ENCODE assay signal across 1 cellular context in the genomic region with DNA sequence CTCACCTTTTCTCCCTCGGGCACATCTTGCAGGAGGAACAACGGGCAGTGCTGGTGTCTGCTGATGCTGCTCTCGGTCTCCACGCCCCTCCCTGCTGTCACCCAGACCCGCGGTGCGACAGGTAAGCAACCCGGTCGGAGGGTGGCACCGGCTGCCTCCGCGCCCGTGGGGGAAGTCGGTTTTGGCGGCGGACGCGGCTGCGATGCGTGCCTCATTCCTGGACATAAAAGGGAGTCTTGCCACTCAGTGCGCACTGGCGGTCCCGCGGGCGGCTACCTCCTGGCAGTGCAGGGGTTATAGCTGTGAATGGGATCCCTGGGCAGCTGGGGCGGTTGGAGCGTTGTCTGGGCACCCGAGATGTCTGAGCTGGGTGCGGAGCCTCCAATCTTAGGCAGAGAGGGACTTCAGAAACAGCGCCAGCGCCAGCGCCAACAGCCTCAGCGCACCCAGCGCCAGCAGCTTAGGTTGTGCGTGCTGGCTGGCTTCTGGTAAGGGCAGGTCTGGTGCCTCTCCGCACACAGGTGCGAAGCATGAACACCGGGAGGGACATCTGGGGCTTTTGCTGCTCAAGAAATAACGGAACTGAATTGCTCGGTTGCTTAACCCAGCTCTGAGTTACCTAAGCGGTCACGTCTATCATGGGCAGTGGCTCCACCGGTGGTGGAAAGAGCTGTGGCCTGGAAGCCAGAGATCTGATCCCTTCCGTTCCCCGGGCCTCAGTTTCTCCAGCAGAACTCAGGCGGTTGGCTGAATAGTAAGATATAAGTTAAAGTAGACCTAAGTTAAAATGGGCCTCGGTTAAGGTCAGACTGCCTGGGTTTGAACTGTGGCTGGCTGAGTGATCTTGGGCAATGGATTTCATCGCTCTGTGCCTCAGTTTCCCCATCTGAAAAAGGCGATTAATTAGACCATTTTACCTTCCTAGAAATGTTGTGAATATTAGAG.
TF ChIP-seq lines count a peak whose summit lies in the region.

No MANE protein-coding gene starts in this region.

TF ChIP-seq in H1, 55 proteins besides CTCF, POLR2A, EP300 and RAD21:
- TF ChIP-seq RBBP5 (IDR thresholded peaks at IDR 0.05; ENCODE audit: borderline replicate concordance, low read depth, low read length) (0 out of 2 replicates have a peak, but pooled peaks have one; percentile 17), NRF1 (IDR thresholded peaks at IDR 0.05; ENCODE audit: low read depth, low read length) (no peak), TAF7 (optimal IDR thresholded peaks at IDR 0.05; ENCODE audit: borderline replicate concordance, low read depth, low read length) (no peak), GTF2F1 (IDR thresholded peaks at IDR 0.05; ENCODE audit: borderline replicate concordance, low read depth, low read length) (no peak), GABPA (IDR thresholded peaks at IDR 0.05; ENCODE audit: borderline replicate concordance, insufficient read depth, low read length) (no peak), POLR2AphosphoS5 (IDR thresholded peaks at IDR 0.05; ENCODE audit: low read depth, low read length) (no peak), RNF2 (IDR thresholded peaks at IDR 0.05; ENCODE audit: borderline replicate concordance, low read depth, low read length, missing control alignments, poor library complexity, severe bottlenecking) (no peak), HDAC6 (IDR thresholded peaks at IDR 0.05; ENCODE audit: low read depth, low read length) (no peak), TAF1 (IDR thresholded peaks at IDR 0.05; ENCODE audit: low read depth, low read length) (no peak), BCL11A (IDR thresholded peaks at IDR 0.05; ENCODE audit: low read depth in 2 of 2, low read length in 2 of 2) (no peak), RXRA (IDR thresholded peaks at IDR 0.05; ENCODE audit: insufficient read depth, low read depth, low read length) (no peak), FOSL1 (IDR thresholded peaks at IDR 0.05; ENCODE audit: insufficient read depth, low read depth, low read length) (no peak), BACH1 (IDR thresholded peaks at IDR 0.05; ENCODE audit: low read length) (no peak), TBP (IDR thresholded peaks at IDR 0.05; ENCODE audit: low read depth, low read length) (no peak), EGR1 (IDR thresholded peaks at IDR 0.05; ENCODE audit: borderline replicate concordance, low read depth, low read length) (no peak), KDM4A (IDR thresholded peaks at IDR 0.05; ENCODE audit: low read depth, low read length, severe bottlenecking) (peak; percentile 97), CHD2 (IDR thresholded peaks at IDR 0.05; ENCODE audit: low read length) (no peak), SUZ12 (IDR thresholded peaks at IDR 0.05; ENCODE audit: low read length) (peak; percentile 98), KDM5A (IDR thresholded peaks at IDR 0.05; ENCODE audit: low read length) (no peak), YY1 (IDR thresholded peaks at IDR 0.05; ENCODE audit: low read depth, low read length) (no peak), MAFK (IDR thresholded peaks at IDR 0.05; ENCODE audit: low read depth, low read length) (no peak), RFX5 (IDR thresholded peaks at IDR 0.05; ENCODE audit: borderline replicate concordance, low read depth, low read length) (no peak), SP4 (IDR thresholded peaks at IDR 0.05; ENCODE audit: low read length) (no peak), ZNF274 (IDR thresholded peaks at IDR 0.05; ENCODE audit: borderline replicate concordance, extremely low read depth, low read length) (no peak), KDM1A (IDR thresholded peaks at IDR 0.05; ENCODE audit: borderline replicate concordance, low read length) (no peak), SIN3A (conservative IDR thresholded peaks at IDR 0.05 in 1 of 2, IDR thresholded peaks at IDR 0.05 in 1 of 2; ENCODE audit: low read depth in 1 of 2, low read length in 2 of 2) (no peak), CBX5 (IDR thresholded peaks at IDR 0.05; ENCODE audit: low read depth, low read length) (no peak), SIX5 (IDR thresholded peaks at IDR 0.05; ENCODE audit: low read depth, low read length) (no peak), HDAC2 (IDR thresholded peaks at IDR 0.05; ENCODE audit: borderline replicate concordance in 1 of 2, low read depth in 2 of 2, low read length in 2 of 2) (no peak), CTBP2 (IDR thresholded peaks at IDR 0.05; ENCODE audit: borderline replicate concordance, insufficient read depth, insufficient read length, low read length) (no peak), CREB1 (IDR thresholded peaks at IDR 0.05) (no peak), TEAD4 (IDR thresholded peaks at IDR 0.05; ENCODE audit: low read depth, low read length) (no peak), TCF12 (IDR thresholded peaks at IDR 0.05; ENCODE audit: low read depth, low read length) (no peak), POU5F1 (IDR thresholded peaks at IDR 0.05; ENCODE audit: low read depth, low read length) (no peak), BRCA1 (IDR thresholded peaks at IDR 0.05; ENCODE audit: low read depth, low read length) (no peak), EZH2 (IDR thresholded peaks at IDR 0.05; ENCODE audit: low read depth, low read length, severe bottlenecking) (peak; percentile 91), SP1 (IDR thresholded peaks at IDR 0.05; ENCODE audit: low read depth, low read length) (no peak), SAP30 (IDR thresholded peaks at IDR 0.05; ENCODE audit: insufficient read depth, insufficient replicate concordance, low read length) (no peak), CBX8 (IDR thresholded peaks at IDR 0.05; ENCODE audit: borderline replicate concordance, low read depth, low read length) (no peak), ASH2L (IDR thresholded peaks at IDR 0.05; ENCODE audit: low read length) (no peak), SP2 (IDR thresholded peaks at IDR 0.05; ENCODE audit: low read length) (no peak), NANOG (IDR thresholded peaks at IDR 0.05; ENCODE audit: insufficient read depth, low read depth, low read length, poor library complexity, severe bottlenecking) (no peak)
- TF ChIP-seq, protein P1, sequence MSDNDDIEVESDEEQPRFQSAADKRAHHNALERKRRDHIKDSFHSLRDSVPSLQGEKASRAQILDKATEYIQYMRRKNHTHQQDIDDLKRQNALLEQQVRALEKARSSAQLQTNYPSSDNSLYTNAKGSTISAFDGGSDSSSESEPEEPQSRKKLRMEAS (IDR thresholded peaks at IDR 0.05): peak; percentile 86
- TF ChIP-seq, protein P2, sequence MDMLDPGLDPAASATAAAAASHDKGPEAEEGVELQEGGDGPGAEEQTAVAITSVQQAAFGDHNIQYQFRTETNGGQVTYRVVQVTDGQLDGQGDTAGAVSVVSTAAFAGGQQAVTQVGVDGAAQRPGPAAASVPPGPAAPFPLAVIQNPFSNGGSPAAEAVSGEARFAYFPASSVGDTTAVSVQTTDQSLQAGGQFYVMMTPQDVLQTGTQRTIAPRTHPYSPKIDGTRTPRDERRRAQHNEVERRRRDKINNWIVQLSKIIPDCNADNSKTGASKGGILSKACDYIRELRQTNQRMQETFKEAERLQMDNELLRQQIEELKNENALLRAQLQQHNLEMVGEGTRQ (IDR thresholded peaks at IDR 0.05; ENCODE audit: low read length): no peak
- TF ChIP-seq, protein P3, sequence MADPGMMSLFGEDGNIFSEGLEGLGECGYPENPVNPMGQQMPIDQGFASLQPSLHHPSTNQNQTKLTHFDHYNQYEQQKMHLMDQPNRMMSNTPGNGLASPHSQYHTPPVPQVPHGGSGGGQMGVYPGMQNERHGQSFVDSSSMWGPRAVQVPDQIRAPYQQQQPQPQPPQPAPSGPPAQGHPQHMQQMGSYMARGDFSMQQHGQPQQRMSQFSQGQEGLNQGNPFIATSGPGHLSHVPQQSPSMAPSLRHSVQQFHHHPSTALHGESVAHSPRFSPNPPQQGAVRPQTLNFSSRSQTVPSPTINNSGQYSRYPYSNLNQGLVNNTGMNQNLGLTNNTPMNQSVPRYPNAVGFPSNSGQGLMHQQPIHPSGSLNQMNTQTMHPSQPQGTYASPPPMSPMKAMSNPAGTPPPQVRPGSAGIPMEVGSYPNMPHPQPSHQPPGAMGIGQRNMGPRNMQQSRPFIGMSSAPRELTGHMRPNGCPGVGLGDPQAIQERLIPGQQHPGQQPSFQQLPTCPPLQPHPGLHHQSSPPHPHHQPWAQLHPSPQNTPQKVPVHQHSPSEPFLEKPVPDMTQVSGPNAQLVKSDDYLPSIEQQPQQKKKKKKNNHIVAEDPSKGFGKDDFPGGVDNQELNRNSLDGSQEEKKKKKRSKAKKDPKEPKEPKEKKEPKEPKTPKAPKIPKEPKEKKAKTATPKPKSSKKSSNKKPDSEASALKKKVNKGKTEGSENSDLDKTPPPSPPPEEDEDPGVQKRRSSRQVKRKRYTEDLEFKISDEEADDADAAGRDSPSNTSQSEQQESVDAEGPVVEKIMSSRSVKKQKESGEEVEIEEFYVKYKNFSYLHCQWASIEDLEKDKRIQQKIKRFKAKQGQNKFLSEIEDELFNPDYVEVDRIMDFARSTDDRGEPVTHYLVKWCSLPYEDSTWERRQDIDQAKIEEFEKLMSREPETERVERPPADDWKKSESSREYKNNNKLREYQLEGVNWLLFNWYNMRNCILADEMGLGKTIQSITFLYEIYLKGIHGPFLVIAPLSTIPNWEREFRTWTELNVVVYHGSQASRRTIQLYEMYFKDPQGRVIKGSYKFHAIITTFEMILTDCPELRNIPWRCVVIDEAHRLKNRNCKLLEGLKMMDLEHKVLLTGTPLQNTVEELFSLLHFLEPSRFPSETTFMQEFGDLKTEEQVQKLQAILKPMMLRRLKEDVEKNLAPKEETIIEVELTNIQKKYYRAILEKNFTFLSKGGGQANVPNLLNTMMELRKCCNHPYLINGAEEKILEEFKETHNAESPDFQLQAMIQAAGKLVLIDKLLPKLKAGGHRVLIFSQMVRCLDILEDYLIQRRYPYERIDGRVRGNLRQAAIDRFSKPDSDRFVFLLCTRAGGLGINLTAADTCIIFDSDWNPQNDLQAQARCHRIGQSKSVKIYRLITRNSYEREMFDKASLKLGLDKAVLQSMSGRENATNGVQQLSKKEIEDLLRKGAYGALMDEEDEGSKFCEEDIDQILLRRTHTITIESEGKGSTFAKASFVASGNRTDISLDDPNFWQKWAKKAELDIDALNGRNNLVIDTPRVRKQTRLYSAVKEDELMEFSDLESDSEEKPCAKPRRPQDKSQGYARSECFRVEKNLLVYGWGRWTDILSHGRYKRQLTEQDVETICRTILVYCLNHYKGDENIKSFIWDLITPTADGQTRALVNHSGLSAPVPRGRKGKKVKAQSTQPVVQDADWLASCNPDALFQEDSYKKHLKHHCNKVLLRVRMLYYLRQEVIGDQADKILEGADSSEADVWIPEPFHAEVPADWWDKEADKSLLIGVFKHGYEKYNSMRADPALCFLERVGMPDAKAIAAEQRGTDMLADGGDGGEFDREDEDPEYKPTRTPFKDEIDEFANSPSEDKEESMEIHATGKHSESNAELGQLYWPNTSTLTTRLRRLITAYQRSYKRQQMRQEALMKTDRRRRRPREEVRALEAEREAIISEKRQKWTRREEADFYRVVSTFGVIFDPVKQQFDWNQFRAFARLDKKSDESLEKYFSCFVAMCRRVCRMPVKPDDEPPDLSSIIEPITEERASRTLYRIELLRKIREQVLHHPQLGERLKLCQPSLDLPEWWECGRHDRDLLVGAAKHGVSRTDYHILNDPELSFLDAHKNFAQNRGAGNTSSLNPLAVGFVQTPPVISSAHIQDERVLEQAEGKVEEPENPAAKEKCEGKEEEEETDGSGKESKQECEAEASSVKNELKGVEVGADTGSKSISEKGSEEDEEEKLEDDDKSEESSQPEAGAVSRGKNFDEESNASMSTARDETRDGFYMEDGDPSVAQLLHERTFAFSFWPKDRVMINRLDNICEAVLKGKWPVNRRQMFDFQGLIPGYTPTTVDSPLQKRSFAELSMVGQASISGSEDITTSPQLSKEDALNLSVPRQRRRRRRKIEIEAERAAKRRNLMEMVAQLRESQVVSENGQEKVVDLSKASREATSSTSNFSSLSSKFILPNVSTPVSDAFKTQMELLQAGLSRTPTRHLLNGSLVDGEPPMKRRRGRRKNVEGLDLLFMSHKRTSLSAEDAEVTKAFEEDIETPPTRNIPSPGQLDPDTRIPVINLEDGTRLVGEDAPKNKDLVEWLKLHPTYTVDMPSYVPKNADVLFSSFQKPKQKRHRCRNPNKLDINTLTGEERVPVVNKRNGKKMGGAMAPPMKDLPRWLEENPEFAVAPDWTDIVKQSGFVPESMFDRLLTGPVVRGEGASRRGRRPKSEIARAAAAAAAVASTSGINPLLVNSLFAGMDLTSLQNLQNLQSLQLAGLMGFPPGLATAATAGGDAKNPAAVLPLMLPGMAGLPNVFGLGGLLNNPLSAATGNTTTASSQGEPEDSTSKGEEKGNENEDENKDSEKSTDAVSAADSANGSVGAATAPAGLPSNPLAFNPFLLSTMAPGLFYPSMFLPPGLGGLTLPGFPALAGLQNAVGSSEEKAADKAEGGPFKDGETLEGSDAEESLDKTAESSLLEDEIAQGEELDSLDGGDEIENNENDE (IDR thresholded peaks at IDR 0.05; ENCODE audit: insufficient replicate concordance, low read length): no peak
- TF ChIP-seq, protein P4, sequence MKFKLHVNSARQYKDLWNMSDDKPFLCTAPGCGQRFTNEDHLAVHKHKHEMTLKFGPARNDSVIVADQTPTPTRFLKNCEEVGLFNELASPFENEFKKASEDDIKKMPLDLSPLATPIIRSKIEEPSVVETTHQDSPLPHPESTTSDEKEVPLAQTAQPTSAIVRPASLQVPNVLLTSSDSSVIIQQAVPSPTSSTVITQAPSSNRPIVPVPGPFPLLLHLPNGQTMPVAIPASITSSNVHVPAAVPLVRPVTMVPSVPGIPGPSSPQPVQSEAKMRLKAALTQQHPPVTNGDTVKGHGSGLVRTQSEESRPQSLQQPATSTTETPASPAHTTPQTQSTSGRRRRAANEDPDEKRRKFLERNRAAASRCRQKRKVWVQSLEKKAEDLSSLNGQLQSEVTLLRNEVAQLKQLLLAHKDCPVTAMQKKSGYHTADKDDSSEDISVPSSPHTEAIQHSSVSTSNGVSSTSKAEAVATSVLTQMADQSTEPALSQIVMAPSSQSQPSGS (IDR thresholded peaks at IDR 0.05; ENCODE audit: low read length): no peak
- TF ChIP-seq, protein P5, sequence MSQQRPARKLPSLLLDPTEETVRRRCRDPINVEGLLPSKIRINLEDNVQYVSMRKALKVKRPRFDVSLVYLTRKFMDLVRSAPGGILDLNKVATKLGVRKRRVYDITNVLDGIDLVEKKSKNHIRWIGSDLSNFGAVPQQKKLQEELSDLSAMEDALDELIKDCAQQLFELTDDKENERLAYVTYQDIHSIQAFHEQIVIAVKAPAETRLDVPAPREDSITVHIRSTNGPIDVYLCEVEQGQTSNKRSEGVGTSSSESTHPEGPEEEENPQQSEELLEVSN (IDR thresholded peaks at IDR 0.05): peak; percentile 84
